In the genomic region with DNA sequence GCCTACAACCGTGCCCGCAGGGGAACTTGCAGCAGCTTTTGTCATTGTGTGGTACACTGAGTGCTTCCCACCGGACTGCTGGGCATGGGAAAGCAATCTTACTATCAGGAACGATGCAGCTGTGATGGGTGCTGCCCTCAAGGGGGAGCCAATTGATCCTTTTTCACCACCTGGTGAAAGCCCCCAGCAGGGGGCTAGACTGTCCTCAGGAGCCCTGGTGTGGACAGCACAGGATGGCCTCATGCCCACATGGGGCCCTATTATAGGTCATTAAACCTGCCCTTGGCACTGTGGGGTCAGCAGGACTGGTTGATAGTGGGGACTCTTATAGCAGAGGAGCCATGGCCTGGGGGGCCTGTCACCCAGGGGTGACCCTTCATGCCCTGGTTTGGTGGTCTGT, we compare ENCODE assay signal across 2 cellular contexts.
TF ChIP-seq lines count a peak whose summit lies in the region.

No MANE protein-coding gene starts in this region.

TF ChIP-seq in A549, 52 proteins besides CTCF, POLR2A, EP300 and RAD21:
- TF ChIP-seq POLR2AphosphoS2 (conservative IDR thresholded peaks at IDR 0.05; ENCODE audit: low read length) (0 out of 2 replicates have a peak, but pooled peaks have one; percentile 61), CHD4 (IDR thresholded peaks at IDR 0.05; ENCODE audit: borderline replicate concordance) (no peak), SMC3 (IDR thresholded peaks at IDR 0.05) (peak; percentile 34; the same call in 2 of the 3 replicates)
TF ChIP-seq in A549: peak in this region for 2.

TF ChIP-seq in HepG2, 621 proteins besides CTCF, POLR2A, EP300 and RAD21:
- TF ChIP-seq SMC3 (IDR thresholded peaks at IDR 0.05; ENCODE audit: low read length) = 0 out of 2 replicates have a peak, but pooled peaks have one; percentile 14
- peak; percentile 55 for TF ChIP-seq STAG1 (CRISPR knock-in tag; IDR thresholded peaks at IDR 0.05)
- TF ChIP-seq ZNF383 (CRISPR knock-in tag; IDR thresholded peaks at IDR 0.05; ENCODE audit: borderline replicate concordance) = no peak
- TF ChIP-seq, protein P1, sequence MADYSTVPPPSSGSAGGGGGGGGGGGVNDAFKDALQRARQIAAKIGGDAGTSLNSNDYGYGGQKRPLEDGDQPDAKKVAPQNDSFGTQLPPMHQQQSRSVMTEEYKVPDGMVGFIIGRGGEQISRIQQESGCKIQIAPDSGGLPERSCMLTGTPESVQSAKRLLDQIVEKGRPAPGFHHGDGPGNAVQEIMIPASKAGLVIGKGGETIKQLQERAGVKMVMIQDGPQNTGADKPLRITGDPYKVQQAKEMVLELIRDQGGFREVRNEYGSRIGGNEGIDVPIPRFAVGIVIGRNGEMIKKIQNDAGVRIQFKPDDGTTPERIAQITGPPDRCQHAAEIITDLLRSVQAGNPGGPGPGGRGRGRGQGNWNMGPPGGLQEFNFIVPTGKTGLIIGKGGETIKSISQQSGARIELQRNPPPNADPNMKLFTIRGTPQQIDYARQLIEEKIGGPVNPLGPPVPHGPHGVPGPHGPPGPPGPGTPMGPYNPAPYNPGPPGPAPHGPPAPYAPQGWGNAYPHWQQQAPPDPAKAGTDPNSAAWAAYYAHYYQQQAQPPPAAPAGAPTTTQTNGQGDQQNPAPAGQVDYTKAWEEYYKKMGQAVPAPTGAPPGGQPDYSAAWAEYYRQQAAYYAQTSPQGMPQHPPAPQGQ (CRISPR knock-in tag; IDR thresholded peaks at IDR 0.05; ENCODE audit: borderline replicate concordance) = no peak
